In genomic region chr5:102981957-102982635, GRCh38 we compare ENCODE assay signal across 23 cellular contexts.
"Had no signal": no experiment of that assay in that cellular context is flagged by ENCODE, and none has a peak within 500 bp of the region (broad histone marks: within the 10 kb centered on the region; RNA-seq: fewer than 3 reads in every experiment).

No MANE protein-coding gene starts in this region.

- H3K27me3 ChIP-seq: pancreas, right lobe of liver, tibial nerve, upper lobe of left lung had no signal

- H3K27ac Mint-ChIP-seq: immature natural killer cell; naive thymus-derived CD8-positive, alpha-beta T cell; stimulated activated memory B cell treated with anti-CD40 and anti-IgM and Interleukin-4, amounts not matched to agents 10 μg/mL and 1 μg/mL and 100 μg/mL, for 72 hours had no signal

- DNase-seq: head of caudate nucleus; hypothalamus; immature natural killer cell; lower lobe of right lung; mammary epithelial cell; mesenchymal stem cell; naive thymus-derived CD8-positive, alpha-beta T cell; nucleus accumbens; retina; right lobe of liver; stimulated activated CD4-positive, alpha-beta T cell treated with anti-CD3 and anti-CD28 coated beads, Interleukin-12 subunit alpha, Interleukin-12 subunit beta, amount 100 ng/mL, for 4 hours; stimulated activated CD4-positive, alpha-beta T cell treated with anti-CD3 and anti-CD28 coated beads, Interleukin-15, amount 100 ng/mL, for 24 hours; stimulated activated CD4-positive, alpha-beta T cell treated with anti-CD3 and anti-CD28 coated beads, Interleukin-4, amount 100 ng/mL, for 24 hours; stimulated activated naive CD4-positive, alpha-beta T cell treated with Interleukin-2 at 50 U/mL for 16 hours; stimulated activated naive CD8-positive, alpha-beta T cell treated with anti-CD3 and anti-CD28 coated beads, Interleukin-15, amount 100 ng/mL, for 72 hours; substantia nigra had no signal

- H3K27ac ChIP-seq: lower lobe of right lung, pancreas, prostate gland, right lobe of liver, skin epidermis, tibial nerve, upper lobe of left lung had no signal

- H3K4me3 ChIP-seq: lower lobe of right lung, pancreas, prostate gland, right lobe of liver, skin epidermis, tibial nerve, upper lobe of left lung had no signal

- H3K4me1 ChIP-seq: lower lobe of right lung, pancreas, prostate gland, right lobe of liver, tibial nerve, upper lobe of left lung had no signal

- H3K36me3 ChIP-seq: pancreas, prostate gland, right lobe of liver had no signal

- H3K4me1 Mint-ChIP-seq: immature natural killer cell; naive thymus-derived CD8-positive, alpha-beta T cell; stimulated activated memory B cell treated with anti-CD40 and anti-IgM and Interleukin-4, amounts not matched to agents 10 μg/mL and 1 μg/mL and 100 μg/mL, for 72 hours; stimulated activated naive CD8-positive, alpha-beta T cell treated with anti-CD3 and anti-CD28 coated beads, Interleukin-15, amount 100 ng/mL, for 72 hours had no signal

- H3K4me3 Mint-ChIP-seq: immature natural killer cell; naive thymus-derived CD8-positive, alpha-beta T cell; stimulated activated memory B cell treated with anti-CD40 and anti-IgM and Interleukin-4, amounts not matched to agents 10 μg/mL and 1 μg/mL and 100 μg/mL, for 72 hours; stimulated activated naive CD8-positive, alpha-beta T cell treated with anti-CD3 and anti-CD28 coated beads, Interleukin-15, amount 100 ng/mL, for 72 hours had no signal

- H3K9me3 ChIP-seq: lower lobe of right lung, pancreas, prostate gland, right lobe of liver, tibial nerve, upper lobe of left lung had no signal

- H3K27me3 Mint-ChIP-seq: naive thymus-derived CD8-positive, alpha-beta T cell; stimulated activated memory B cell treated with anti-CD40 and anti-IgM and Interleukin-4, amounts not matched to agents 10 μg/mL and 1 μg/mL and 100 μg/mL, for 72 hours; stimulated activated naive CD8-positive, alpha-beta T cell treated with anti-CD3 and anti-CD28 coated beads, Interleukin-15, amount 100 ng/mL, for 72 hours had no signal

- ATAC-seq: left lobe of liver; lower lobe of right lung; naive thymus-derived CD8-positive, alpha-beta T cell; pancreas; right lobe of liver; stimulated activated memory B cell treated with anti-CD40 and anti-IgM and Interleukin-4, amounts not matched to agents 10 μg/mL and 1 μg/mL and 100 μg/mL, for 72 hours; stimulated activated naive CD8-positive, alpha-beta T cell treated with anti-CD3 and anti-CD28 coated beads, Interleukin-15, amount 100 ng/mL, for 72 hours had no signal
